In genomic region chr18:10787293-10787901, GRCh38 we compare ENCODE assay signal across 9 cellular contexts.
DNase-seq lines count a peak whose midpoint lies in the region; ATAC-seq and TF ChIP-seq lines count a peak whose summit lies in the region.
"Had no signal": no experiment of that assay in that cellular context is flagged by ENCODE, and none has a peak within 500 bp of the region (broad histone marks: within the 10 kb centered on the region; RNA-seq: fewer than 3 reads in every experiment).

No MANE protein-coding gene starts in this region.

- no peak overlapping the region for H3K4me3 Mint-ChIP-seq in activated CD4-positive, alpha-beta T cell treated with anti-CD3 and anti-CD28 coated beads for 36 hours
- H3K4me3 Mint-ChIP-seq: T-helper 1 cell treated with Interleukin-12 subunit alpha and Interleukin-12 subunit beta and Interleukin-4 antibody, amounts not matched to agents 30 μg/mL and 1 μg/mL, for 36 hours had no signal

- 23 to 33% methylated on average over 5 of the region's 5 CpGs for WGBS in lung, 2 donors

- no peak overlapping the region for H3K4me3 ChIP-seq in lung

- no peak overlapping the region for H3K27ac Mint-ChIP-seq in activated CD4-positive, alpha-beta T cell treated with anti-CD3 and anti-CD28 coated beads for 36 hours
- H3K27ac Mint-ChIP-seq: T-helper 1 cell treated with Interleukin-12 subunit alpha and Interleukin-12 subunit beta and Interleukin-4 antibody, amounts not matched to agents 30 μg/mL and 1 μg/mL, for 36 hours had no signal

- H3K4me1 Mint-ChIP-seq in activated CD4-positive, alpha-beta T cell treated with anti-CD3 and anti-CD28 coated beads for 36 hours: peaks cover 4% of the 10 kb centered on the region

- no peaks in the 10 kb centered on the region for H3K4me1 ChIP-seq in lung (ENCODE audit: control insufficient read depth in 2 of 2, insufficient read depth in 2 of 2, low read length in 2 of 2)

- H3K27me3 Mint-ChIP-seq in activated CD4-positive, alpha-beta T cell treated with anti-CD3 and anti-CD28 coated beads for 36 hours: peaks cover 39% of the 10 kb centered on the region

- no peaks in the 10 kb centered on the region for H3K9me3 ChIP-seq in lung (ENCODE audit: control insufficient read depth in 2 of 2, insufficient read depth in 1 of 2, low read length in 1 of 2)

- H3K27me3 ChIP-seq in lung (ENCODE audit: control insufficient read depth, insufficient read depth): no peaks in the 10 kb centered on the region

- POLR2A ChIA-PET in activated CD4-positive, alpha-beta T cell treated with anti-CD3 and anti-CD28 coated beads for 36 hours (lab: Charles Lee): no interaction called here

- no peaks in the 10 kb centered on the region for H3K9me3 Mint-ChIP-seq in activated CD4-positive, alpha-beta T cell treated with anti-CD3 and anti-CD28 coated beads for 36 hours (ENCODE audit: low read depth)
- H3K9me3 Mint-ChIP-seq: T-helper 1 cell treated with Interleukin-12 subunit alpha and Interleukin-12 subunit beta and Interleukin-4 antibody, amounts not matched to agents 30 μg/mL and 1 μg/mL, for 36 hours had no signal

- H3K36me3 ChIP-seq in lung (ENCODE audit: control insufficient read depth in 2 of 2, insufficient read depth in 2 of 2, low read length in 2 of 2): no peaks in the 10 kb centered on the region

- CTCF ChIA-PET in activated CD4-positive, alpha-beta T cell treated with anti-CD3 and anti-CD28 coated beads for 36 hours (lab: Charles Lee): interaction anchor here (0.6 to 2.2 kb wide), 8 partner anchors 16 to 766 kb away, joined by 3 to 9 read pairs (median 3); no protein-coding TSS in a partner anchor

- DNase-seq in CD1c-positive myeloid dendritic cell (ENCODE audit: extremely low spot score) (peak; percentile 91), NCI-H510A (lab: John Stamatoyannopoulos, UW) (peak; percentile 37), dedifferentiated amniotic fluid mesenchymal stem cell (ENCODE audit: extremely low spot score) (peak; percentile 47), lung (ENCODE audit: low spot score) (peak; percentile 84)
- DNase-seq in activated CD4-positive, alpha-beta T cell treated with anti-CD3 and anti-CD28 coated beads for 36 hours: peak; percentile 95
- peak; percentile 28 to 64 for DNase-seq in stimulated activated CD8-positive, alpha-beta memory T cell treated with anti-CD3 and anti-CD28 coated beads, Interleukin-15, amount 100 ng/mL, for 4 hours (ENCODE audit: low read depth in 2 of 2)

- intact Hi-C loops in activated CD4-positive, alpha-beta T cell treated with anti-CD3 and anti-CD28 coated beads for 36 hours (cut with DNase I, micrococcal nuclease): loop anchor here (1.0 to 10.0 kb wide), 7 partner anchors 63 to 813 kb away; partner anchors contain the start of gene NAPG (in 1 of the 2)

- no peaks in the 10 kb centered on the region for H3K36me3 Mint-ChIP-seq in activated CD4-positive, alpha-beta T cell treated with anti-CD3 and anti-CD28 coated beads for 36 hours (ENCODE audit: low read depth)

- ATAC-seq in GM19324 (IDR thresholded peaks at IDR 0.05; ENCODE audit: low FRiP score, unreplicated experiment) (peak; percentile 88), HG03354 (IDR thresholded peaks at IDR 0.05; ENCODE audit: poor library complexity, severe bottlenecking, unreplicated experiment) (peak; percentile 94), lung (ENCODE audit: insufficient read depth, low FRiP score) (peak; percentile 88)
- ATAC-seq in activated CD4-positive, alpha-beta T cell treated with anti-CD3 and anti-CD28 coated beads for 36 hours: peak; percentile 89

- TF ChIP-seq CTCF in lung (IDR thresholded peaks at IDR 0.05; ENCODE audit: control extremely low read depth, extremely low read depth): peak; percentile 62

- H3K27ac ChIP-seq in lung (ENCODE audit: low read depth in 1 of 2, low read length in 1 of 2): no peak overlapping the region

Comparison
In these comparisons a context has a peak if more than half of its experiments do, and no peak if none do; other contexts are left out.
1. DNase-seq: peak in every context shown above with its lines; median percentile 95 in activated CD4-positive, alpha-beta T cell treated with anti-CD3 and anti-CD28 coated beads for 36 hours; 91 in CD1c-positive myeloid dendritic cell; 84 in lung; 47 in dedifferentiated amniotic fluid mesenchymal stem cell; 46 in stimulated activated CD8-positive, alpha-beta memory T cell treated with anti-CD3 and anti-CD28 coated beads, Interleukin-15, amount 100 ng/mL, for 4 hours; 37 in NCI-H510A.